ENCODE assay signal across 1 cellular context in the genomic region with DNA sequence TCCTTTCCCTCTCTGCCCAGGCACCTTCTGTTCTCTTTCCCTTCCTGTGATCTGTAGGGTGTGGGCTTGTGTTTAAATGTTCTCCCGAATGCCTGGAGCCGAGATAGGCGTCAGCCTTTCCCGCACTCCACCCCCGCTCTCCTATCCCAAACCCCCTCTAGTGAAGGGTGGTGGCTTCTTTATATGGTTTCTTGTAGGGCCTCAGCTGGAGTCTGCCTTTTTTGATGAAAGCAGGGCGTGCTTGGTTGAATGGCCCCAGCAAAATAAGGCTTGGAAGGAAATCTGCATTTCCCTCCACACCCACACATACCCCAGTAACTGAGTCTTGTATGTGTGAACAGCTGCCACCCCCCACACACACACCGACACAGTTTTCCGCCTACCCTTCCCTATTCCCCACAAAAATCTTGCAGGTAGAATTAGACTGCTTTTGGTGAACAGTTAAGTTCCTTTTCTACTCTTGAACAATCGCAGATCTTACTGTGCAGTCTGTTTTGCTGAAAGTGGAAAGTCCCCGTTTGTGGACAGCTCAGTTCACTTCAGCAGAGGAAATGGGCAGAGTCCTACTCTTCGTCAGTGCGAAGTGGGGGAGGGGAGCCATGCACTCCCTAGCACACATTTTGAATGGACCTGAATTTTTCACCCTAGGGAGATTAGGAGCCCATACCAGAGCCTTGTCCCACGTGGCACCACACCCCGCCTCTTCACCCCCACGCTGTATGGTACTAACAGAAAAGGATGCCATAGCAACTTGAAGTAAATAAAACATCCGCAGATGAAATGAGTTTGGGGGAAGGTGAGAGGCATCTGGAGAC.
TF ChIP-seq lines count a peak whose summit lies in the region.

No MANE protein-coding gene starts in this region.

TF ChIP-seq in K562, 482 proteins besides CTCF, POLR2A, EP300 and RAD21 (continued from another document and continues in another):
- TF ChIP-seq ZBTB7A (IDR thresholded peaks at IDR 0.05; ENCODE audit: borderline replicate concordance, control insufficient read depth, low read depth, low read length), result 0 out of 2 replicates have a peak, but pooled peaks have one; percentile 29
- TF ChIP-seq ARID3B (CRISPR knock-in tag; IDR thresholded peaks at IDR 0.05; ENCODE audit: borderline replicate concordance), result no peak
- TF ChIP-seq ZNF407 (IDR thresholded peaks at IDR 0.05; ENCODE audit: low read depth), result no peak
- no peak for TF ChIP-seq HNRNPL (IDR thresholded peaks at IDR 0.05; ENCODE audit: low read depth, low read length)
- no peak for TF ChIP-seq NFE2 (IDR thresholded peaks at IDR 0.05; ENCODE audit: low read depth)
- no peak for TF ChIP-seq HBP1 (CRISPR knock-in tag; IDR thresholded peaks at IDR 0.05)
- TF ChIP-seq STAT5A (IDR thresholded peaks at IDR 0.05; ENCODE audit: borderline replicate concordance, low read length), result no peak
- TF ChIP-seq PCBP1 (IDR thresholded peaks at IDR 0.05; ENCODE audit: low read depth, low read length, poor library complexity, severe bottlenecking), result no peak
- no peak for TF ChIP-seq BMI1 (IDR thresholded peaks at IDR 0.05; ENCODE audit: low read length)
- TF ChIP-seq, protein P1, sequence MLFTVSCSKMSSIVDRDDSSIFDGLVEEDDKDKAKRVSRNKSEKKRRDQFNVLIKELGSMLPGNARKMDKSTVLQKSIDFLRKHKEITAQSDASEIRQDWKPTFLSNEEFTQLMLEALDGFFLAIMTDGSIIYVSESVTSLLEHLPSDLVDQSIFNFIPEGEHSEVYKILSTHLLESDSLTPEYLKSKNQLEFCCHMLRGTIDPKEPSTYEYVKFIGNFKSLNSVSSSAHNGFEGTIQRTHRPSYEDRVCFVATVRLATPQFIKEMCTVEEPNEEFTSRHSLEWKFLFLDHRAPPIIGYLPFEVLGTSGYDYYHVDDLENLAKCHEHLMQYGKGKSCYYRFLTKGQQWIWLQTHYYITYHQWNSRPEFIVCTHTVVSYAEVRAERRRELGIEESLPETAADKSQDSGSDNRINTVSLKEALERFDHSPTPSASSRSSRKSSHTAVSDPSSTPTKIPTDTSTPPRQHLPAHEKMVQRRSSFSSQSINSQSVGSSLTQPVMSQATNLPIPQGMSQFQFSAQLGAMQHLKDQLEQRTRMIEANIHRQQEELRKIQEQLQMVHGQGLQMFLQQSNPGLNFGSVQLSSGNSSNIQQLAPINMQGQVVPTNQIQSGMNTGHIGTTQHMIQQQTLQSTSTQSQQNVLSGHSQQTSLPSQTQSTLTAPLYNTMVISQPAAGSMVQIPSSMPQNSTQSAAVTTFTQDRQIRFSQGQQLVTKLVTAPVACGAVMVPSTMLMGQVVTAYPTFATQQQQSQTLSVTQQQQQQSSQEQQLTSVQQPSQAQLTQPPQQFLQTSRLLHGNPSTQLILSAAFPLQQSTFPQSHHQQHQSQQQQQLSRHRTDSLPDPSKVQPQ (CRISPR knock-in tag; IDR thresholded peaks at IDR 0.05; ENCODE audit: borderline replicate concordance), result no peak
- TF ChIP-seq SIN3B (IDR thresholded peaks at IDR 0.05; ENCODE audit: low read depth), result no peak
- 0 out of 2 replicates have a peak, but pooled peaks have one; percentile 26 for TF ChIP-seq CHD2 (IDR thresholded peaks at IDR 0.05; ENCODE audit: low read depth, low read length)
- TF ChIP-seq ZBTB11 (CRISPR knock-in tag; IDR thresholded peaks at IDR 0.05), result 0 out of 6 replicates have a peak, but pooled peaks of 1 of the 3 experiments have one; percentile 1
- TF ChIP-seq ZNF3 (CRISPR knock-in tag; IDR thresholded peaks at IDR 0.05), result no peak
- TF ChIP-seq, protein P2, sequence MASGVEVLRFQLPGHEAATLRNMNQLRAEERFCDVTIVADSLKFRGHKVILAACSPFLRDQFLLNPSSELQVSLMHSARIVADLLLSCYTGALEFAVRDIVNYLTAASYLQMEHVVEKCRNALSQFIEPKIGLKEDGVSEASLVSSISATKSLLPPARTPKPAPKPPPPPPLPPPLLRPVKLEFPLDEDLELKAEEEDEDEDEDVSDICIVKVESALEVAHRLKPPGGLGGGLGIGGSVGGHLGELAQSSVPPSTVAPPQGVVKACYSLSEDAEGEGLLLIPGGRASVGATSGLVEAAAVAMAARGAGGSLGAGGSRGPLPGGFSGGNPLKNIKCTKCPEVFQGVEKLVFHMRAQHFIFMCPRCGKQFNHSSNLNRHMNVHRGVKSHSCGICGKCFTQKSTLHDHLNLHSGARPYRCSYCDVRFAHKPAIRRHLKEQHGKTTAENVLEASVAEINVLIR (CRISPR knock-in tag; IDR thresholded peaks at IDR 0.05), result no peak
- TF ChIP-seq DPF2 (IDR thresholded peaks at IDR 0.05), result no peak
- no peak for TF ChIP-seq NCOA4 (IDR thresholded peaks at IDR 0.05; ENCODE audit: partially characterized antibody)
- TF ChIP-seq NR1H2 (CRISPR knock-in tag; IDR thresholded peaks at IDR 0.05), result no peak
- no peak for TF ChIP-seq CBX5 (IDR thresholded peaks at IDR 0.05; ENCODE audit: borderline replicate concordance, low read depth)
- no peak for TF ChIP-seq RBM25 (IDR thresholded peaks at IDR 0.05; ENCODE audit: low read depth, low read length, severe bottlenecking)
- TF ChIP-seq FOXJ3 (CRISPR knock-in tag; IDR thresholded peaks at IDR 0.05), result peak; percentile 65; the same call in 1 of the 2 replicates
- no peak for TF ChIP-seq ZSCAN29 (IDR thresholded peaks at IDR 0.05)
- peak; percentile 69; the same call in 1 of the 2 replicates for TF ChIP-seq ETS1 (conservative IDR thresholded peaks at IDR 0.05; ENCODE audit: control insufficient read depth, low read depth, low read length)
- no peak for TF ChIP-seq JUND (IDR thresholded peaks at IDR 0.05; ENCODE audit: borderline replicate concordance, low read depth, low read length)
- no peak for TF ChIP-seq JUND (tag; IDR thresholded peaks at IDR 0.05; ENCODE audit: borderline replicate concordance, low read depth, low read length)
- no peak for TF ChIP-seq PHF8 (IDR thresholded peaks at IDR 0.05; ENCODE audit: borderline replicate concordance, low read length)
- peak; percentile 58 for TF ChIP-seq RBM39 (optimal IDR thresholded peaks at IDR 0.05; ENCODE audit: low read depth, low read length)
- peak; percentile 56 for TF ChIP-seq TFAP4 (CRISPR knock-in tag; IDR thresholded peaks at IDR 0.05; ENCODE audit: borderline replicate concordance)
